1 cellular context compared by ENCODE assay signal in the genomic region with DNA sequence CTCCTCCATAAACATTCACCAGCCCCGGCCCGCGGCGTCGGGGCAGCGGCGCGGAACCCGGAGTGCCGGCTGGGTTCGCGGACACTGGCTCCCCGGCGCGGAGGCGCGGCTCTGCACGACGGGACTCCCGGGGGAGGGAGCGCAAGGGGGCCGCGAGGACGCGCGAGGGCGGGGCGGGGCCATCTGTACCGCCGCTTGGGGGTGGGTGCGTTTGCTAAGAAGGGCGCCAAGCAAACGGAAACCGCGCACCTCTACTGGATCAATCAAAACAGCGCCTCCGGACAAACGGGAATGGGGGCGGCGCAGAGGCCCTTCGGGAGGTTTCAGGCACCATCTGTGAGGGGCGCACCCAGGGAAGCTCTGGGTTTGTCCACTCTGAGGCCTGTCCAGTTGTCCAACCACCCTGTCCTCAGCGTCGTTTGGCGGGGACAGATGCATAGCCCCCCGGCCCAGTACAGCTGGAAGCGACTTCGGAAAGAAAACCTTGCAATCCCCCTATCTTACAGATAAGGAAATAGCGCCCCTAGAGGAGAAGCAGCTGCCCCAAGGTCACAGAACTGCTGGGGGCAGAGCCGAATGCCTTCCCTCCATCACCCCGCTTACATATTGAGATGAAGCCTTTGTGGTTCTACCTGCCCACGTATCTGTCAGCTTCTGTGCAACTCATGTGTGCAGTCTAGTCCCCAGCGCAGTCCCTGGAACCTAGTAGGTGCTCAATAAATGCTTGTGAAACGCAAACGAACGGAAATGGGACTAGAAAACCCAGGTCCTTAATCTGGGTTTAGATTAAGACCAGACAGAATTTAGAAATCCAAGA.
A peak's percentile ranks its signal among the peaks of the same experiment; 100 is the strongest.
TF ChIP-seq lines count a peak whose summit lies in the region.

No MANE protein-coding gene starts in this region.

TF ChIP-seq in HepG2, 621 proteins besides CTCF, POLR2A, EP300 and RAD21 (continued from another document and continues in another):
- TF ChIP-seq, protein P1, sequence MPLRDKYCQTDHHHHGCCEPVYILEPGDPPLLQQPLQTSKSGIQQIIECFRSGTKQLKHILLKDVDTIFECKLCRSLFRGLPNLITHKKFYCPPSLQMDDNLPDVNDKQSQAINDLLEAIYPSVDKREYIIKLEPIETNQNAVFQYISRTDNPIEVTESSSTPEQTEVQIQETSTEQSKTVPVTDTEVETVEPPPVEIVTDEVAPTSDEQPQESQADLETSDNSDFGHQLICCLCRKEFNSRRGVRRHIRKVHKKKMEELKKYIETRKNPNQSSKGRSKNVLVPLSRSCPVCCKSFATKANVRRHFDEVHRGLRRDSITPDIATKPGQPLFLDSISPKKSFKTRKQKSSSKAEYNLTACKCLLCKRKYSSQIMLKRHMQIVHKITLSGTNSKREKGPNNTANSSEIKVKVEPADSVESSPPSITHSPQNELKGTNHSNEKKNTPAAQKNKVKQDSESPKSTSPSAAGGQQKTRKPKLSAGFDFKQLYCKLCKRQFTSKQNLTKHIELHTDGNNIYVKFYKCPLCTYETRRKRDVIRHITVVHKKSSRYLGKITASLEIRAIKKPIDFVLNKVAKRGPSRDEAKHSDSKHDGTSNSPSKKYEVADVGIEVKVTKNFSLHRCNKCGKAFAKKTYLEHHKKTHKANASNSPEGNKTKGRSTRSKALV (CRISPR knock-in tag; IDR thresholded peaks at IDR 0.05) = peak; percentile 80
- TF ChIP-seq ESRRA (CRISPR knock-in tag; IDR thresholded peaks at IDR 0.05; ENCODE audit: low read depth) = 0 out of 2 replicates have a peak, but pooled peaks have one; percentile 56
- no peak for TF ChIP-seq HOXA9 (CRISPR knock-in tag; IDR thresholded peaks at IDR 0.05; ENCODE audit: borderline replicate concordance)
- TF ChIP-seq SAFB2 (CRISPR knock-in tag; IDR thresholded peaks at IDR 0.05; ENCODE audit: borderline replicate concordance, low read depth) = no peak
- peak; percentile 24; the same call in 1 of the 2 replicates for TF ChIP-seq NFKB2 (CRISPR knock-in tag; IDR thresholded peaks at IDR 0.05; ENCODE audit: borderline replicate concordance)
- TF ChIP-seq, protein P2, sequence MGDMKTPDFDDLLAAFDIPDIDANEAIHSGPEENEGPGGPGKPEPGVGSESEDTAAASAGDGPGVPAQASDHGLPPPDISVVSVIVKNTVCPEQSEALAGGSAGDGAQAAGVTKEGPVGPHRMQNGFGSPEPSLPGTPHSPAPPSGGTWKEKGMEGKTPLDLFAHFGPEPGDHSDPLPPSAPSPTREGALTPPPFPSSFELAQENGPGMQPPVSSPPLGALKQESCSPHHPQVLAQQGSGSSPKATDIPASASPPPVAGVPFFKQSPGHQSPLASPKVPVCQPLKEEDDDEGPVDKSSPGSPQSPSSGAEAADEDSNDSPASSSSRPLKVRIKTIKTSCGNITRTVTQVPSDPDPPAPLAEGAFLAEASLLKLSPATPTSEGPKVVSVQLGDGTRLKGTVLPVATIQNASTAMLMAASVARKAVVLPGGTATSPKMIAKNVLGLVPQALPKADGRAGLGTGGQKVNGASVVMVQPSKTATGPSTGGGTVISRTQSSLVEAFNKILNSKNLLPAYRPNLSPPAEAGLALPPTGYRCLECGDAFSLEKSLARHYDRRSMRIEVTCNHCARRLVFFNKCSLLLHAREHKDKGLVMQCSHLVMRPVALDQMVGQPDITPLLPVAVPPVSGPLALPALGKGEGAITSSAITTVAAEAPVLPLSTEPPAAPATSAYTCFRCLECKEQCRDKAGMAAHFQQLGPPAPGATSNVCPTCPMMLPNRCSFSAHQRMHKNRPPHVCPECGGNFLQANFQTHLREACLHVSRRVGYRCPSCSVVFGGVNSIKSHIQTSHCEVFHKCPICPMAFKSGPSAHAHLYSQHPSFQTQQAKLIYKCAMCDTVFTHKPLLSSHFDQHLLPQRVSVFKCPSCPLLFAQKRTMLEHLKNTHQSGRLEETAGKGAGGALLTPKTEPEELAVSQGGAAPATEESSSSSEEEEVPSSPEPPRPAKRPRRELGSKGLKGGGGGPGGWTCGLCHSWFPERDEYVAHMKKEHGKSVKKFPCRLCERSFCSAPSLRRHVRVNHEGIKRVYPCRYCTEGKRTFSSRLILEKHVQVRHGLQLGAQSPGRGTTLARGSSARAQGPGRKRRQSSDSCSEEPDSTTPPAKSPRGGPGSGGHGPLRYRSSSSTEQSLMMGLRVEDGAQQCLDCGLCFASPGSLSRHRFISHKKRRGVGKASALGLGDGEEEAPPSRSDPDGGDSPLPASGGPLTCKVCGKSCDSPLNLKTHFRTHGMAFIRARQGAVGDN (CRISPR knock-in tag; IDR thresholded peaks at IDR 0.05) = peak; percentile 48; the same call in 1 of the 2 replicates
- 0 out of 2 replicates have a peak, but pooled peaks have one; percentile 26 for TF ChIP-seq RBFOX2 (IDR thresholded peaks at IDR 0.05; ENCODE audit: low read depth, low read length)
- TF ChIP-seq ZNF841 (CRISPR knock-in tag; IDR thresholded peaks at IDR 0.05; ENCODE audit: borderline replicate concordance) = no peak
- TF ChIP-seq ZNF720 (CRISPR knock-in tag; IDR thresholded peaks at IDR 0.05) = no peak
- 0 out of 2 replicates have a peak, but pooled peaks have one; percentile 21 for TF ChIP-seq ZNF225 (CRISPR knock-in tag; IDR thresholded peaks at IDR 0.05)
- TF ChIP-seq FOXC1 (CRISPR knock-in tag; IDR thresholded peaks at IDR 0.05; ENCODE audit: borderline replicate concordance) = peak; percentile 35; the same call in 1 of the 2 replicates
- TF ChIP-seq SP140L (CRISPR knock-in tag; IDR thresholded peaks at IDR 0.05; ENCODE audit: borderline replicate concordance) = no peak
- no peak for TF ChIP-seq IKZF4 (CRISPR knock-in tag; IDR thresholded peaks at IDR 0.05; ENCODE audit: borderline replicate concordance, low read depth, not compliant biosample characterization)
- no peak for TF ChIP-seq MAZ (IDR thresholded peaks at IDR 0.05; ENCODE audit: borderline replicate concordance, low read depth, low read length)
- peak; percentile 51; the same call in 1 of the 2 replicates for TF ChIP-seq MAZ (CRISPR knock-in tag; IDR thresholded peaks at IDR 0.05; ENCODE audit: low read depth)
- no peak for TF ChIP-seq FOXP1 (IDR thresholded peaks at IDR 0.05)
- TF ChIP-seq FOXP1 (CRISPR knock-in tag; IDR thresholded peaks at IDR 0.05) = no peak
- TF ChIP-seq ARID2 (CRISPR knock-in tag; IDR thresholded peaks at IDR 0.05; ENCODE audit: borderline replicate concordance) = 0 out of 2 replicates have a peak, but pooled peaks have one; percentile 37
- TF ChIP-seq, protein P3, sequence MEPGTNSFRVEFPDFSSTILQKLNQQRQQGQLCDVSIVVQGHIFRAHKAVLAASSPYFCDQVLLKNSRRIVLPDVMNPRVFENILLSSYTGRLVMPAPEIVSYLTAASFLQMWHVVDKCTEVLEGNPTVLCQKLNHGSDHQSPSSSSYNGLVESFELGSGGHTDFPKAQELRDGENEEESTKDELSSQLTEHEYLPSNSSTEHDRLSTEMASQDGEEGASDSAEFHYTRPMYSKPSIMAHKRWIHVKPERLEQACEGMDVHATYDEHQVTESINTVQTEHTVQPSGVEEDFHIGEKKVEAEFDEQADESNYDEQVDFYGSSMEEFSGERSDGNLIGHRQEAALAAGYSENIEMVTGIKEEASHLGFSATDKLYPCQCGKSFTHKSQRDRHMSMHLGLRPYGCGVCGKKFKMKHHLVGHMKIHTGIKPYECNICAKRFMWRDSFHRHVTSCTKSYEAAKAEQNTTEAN (CRISPR knock-in tag; conservative IDR thresholded peaks at IDR 0.05) = 0 out of 2 replicates have a peak, but pooled peaks have one; percentile 26
- 0 out of 2 replicates have a peak, but pooled peaks have one; percentile 42 for TF ChIP-seq ZSCAN31 (CRISPR knock-in tag; IDR thresholded peaks at IDR 0.05; ENCODE audit: low read depth)
- TF ChIP-seq HOXD1 (CRISPR knock-in tag; IDR thresholded peaks at IDR 0.05) = 0 out of 2 replicates have a peak, but pooled peaks have one; percentile 33
- no peak for TF ChIP-seq ZNF556 (CRISPR knock-in tag; IDR thresholded peaks at IDR 0.05; ENCODE audit: borderline replicate concordance)
- TF ChIP-seq, protein P4, sequence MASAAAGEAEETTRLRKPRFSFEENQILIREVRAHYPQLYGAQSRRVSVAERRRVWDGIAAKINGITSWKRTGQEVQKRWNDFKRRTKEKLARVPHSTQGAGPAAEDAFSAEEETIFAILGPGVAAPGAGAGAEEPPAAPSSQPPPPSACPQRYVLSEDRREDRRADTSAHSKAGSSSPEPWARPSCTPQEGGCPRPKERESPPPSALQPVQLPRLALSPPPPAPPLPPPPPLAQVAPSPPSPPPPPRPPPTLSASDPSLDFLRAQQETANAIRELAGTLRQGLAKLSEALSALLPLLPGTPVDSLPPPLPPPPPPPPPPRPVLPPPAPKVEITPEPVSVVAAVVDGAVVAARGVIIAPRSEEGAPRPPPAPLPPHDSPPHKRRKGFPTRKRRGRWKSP (CRISPR knock-in tag; IDR thresholded peaks at IDR 0.05) = peak; percentile 51; the same call in 1 of the 2 replicates
- TF ChIP-seq SMC3 (IDR thresholded peaks at IDR 0.05; ENCODE audit: low read length) = peak; percentile 14; the same call in 1 of the 2 replicates
- TF ChIP-seq ZBTB7B (CRISPR knock-in tag; IDR thresholded peaks at IDR 0.05) = peak; percentile 28; the same call in 1 of the 2 replicates
- 0 out of 2 replicates have a peak, but pooled peaks have one; percentile 16 for TF ChIP-seq YEATS4 (CRISPR knock-in tag; IDR thresholded peaks at IDR 0.05; ENCODE audit: borderline replicate concordance)
- TF ChIP-seq NCOA2 (CRISPR knock-in tag; IDR thresholded peaks at IDR 0.05) = 0 out of 2 replicates have a peak, but pooled peaks have one; percentile 10
- TF ChIP-seq, protein P5, sequence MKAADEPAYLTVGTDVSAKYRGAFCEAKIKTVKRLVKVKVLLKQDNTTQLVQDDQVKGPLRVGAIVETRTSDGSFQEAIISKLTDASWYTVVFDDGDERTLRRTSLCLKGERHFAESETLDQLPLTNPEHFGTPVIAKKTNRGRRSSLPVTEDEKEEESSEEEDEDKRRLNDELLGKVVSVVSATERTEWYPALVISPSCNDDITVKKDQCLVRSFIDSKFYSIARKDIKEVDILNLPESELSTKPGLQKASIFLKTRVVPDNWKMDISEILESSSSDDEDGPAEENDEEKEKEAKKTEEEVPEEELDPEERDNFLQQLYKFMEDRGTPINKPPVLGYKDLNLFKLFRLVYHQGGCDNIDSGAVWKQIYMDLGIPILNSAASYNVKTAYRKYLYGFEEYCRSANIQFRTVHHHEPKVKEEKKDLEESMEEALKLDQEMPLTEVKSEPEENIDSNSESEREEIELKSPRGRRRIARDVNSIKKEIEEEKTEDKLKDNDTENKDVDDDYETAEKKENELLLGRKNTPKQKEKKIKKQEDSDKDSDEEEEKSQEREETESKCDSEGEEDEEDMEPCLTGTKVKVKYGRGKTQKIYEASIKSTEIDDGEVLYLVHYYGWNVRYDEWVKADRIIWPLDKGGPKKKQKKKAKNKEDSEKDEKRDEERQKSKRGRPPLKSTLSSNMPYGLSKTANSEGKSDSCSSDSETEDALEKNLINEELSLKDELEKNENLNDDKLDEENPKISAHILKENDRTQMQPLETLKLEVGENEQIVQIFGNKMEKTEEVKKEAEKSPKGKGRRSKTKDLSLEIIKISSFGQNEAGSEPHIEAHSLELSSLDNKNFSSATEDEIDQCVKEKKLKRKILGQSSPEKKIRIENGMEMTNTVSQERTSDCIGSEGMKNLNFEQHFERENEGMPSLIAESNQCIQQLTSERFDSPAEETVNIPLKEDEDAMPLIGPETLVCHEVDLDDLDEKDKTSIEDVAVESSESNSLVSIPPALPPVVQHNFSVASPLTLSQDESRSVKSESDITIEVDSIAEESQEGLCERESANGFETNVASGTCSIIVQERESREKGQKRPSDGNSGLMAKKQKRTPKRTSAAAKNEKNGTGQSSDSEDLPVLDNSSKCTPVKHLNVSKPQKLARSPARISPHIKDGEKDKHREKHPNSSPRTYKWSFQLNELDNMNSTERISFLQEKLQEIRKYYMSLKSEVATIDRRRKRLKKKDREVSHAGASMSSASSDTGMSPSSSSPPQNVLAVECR (CRISPR knock-in tag; IDR thresholded peaks at IDR 0.05; ENCODE audit: borderline replicate concordance) = peak; percentile 35; the same call in 1 of the 2 replicates
- TF ChIP-seq KDM5B (CRISPR knock-in tag; IDR thresholded peaks at IDR 0.05; ENCODE audit: borderline replicate concordance) = peak; percentile 29; the same call in 1 of the 2 replicates
- TF ChIP-seq, protein P6, sequence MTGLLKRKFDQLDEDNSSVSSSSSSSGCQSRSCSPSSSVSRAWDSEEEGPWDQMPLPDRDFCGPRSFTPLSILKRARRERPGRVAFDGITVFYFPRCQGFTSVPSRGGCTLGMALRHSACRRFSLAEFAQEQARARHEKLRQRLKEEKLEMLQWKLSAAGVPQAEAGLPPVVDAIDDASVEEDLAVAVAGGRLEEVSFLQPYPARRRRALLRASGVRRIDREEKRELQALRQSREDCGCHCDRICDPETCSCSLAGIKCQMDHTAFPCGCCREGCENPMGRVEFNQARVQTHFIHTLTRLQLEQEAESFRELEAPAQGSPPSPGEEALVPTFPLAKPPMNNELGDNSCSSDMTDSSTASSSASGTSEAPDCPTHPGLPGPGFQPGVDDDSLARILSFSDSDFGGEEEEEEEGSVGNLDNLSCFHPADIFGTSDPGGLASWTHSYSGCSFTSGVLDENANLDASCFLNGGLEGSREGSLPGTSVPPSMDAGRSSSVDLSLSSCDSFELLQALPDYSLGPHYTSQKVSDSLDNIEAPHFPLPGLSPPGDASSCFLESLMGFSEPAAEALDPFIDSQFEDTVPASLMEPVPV (CRISPR knock-in tag; IDR thresholded peaks at IDR 0.05) = 0 out of 2 replicates have a peak, but pooled peaks have one; percentile 52
- peak; percentile 75 for TF ChIP-seq HNRNPLL (IDR thresholded peaks at IDR 0.05; ENCODE audit: low read depth, low read length, poor library complexity, severe bottlenecking)
- TF ChIP-seq, protein P7, sequence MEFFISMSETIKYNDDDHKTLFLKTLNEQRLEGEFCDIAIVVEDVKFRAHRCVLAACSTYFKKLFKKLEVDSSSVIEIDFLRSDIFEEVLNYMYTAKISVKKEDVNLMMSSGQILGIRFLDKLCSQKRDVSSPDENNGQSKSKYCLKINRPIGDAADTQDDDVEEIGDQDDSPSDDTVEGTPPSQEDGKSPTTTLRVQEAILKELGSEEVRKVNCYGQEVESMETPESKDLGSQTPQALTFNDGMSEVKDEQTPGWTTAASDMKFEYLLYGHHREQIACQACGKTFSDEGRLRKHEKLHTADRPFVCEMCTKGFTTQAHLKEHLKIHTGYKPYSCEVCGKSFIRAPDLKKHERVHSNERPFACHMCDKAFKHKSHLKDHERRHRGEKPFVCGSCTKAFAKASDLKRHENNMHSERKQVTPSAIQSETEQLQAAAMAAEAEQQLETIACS (CRISPR knock-in tag; IDR thresholded peaks at IDR 0.05) = peak; percentile 71
- TF ChIP-seq ZFP36L1 (CRISPR knock-in tag; IDR thresholded peaks at IDR 0.05) = no peak
- peak; percentile 32; the same call in 1 of the 2 replicates for TF ChIP-seq ZNF788 (CRISPR knock-in tag; IDR thresholded peaks at IDR 0.05; ENCODE audit: borderline replicate concordance)
- TF ChIP-seq SALL2 (CRISPR knock-in tag; IDR thresholded peaks at IDR 0.05) = peak; percentile 41; the same call in 1 of the 2 replicates
